22 cellular contexts compared by ENCODE assay signal in the genomic region with DNA sequence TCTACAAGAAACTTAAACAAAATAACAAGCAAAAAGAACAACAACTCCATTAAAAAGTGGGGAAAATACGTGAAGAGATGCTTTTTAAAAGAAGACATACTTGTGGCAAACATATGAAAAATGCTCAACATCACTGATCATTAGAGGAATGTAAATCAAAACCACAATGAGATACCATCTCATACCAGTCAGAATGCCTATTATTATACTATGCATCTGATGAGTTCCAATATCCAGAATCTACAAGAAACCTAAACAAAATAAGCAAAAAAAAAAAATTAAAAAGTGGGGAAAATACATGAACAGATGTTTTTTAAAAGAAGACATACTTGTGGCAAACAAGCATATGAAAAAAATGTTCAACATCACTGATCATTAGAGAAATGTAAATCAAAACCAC. TPM values are rescaled to one million over a fixed set of nuclear protein-coding genes. Genes with fewer than 3 reads are reported as not detected.
DNase-seq lines count a peak whose midpoint lies in the region; TF ChIP-seq lines count a peak whose summit lies in the region.
"Had no signal": no experiment of that assay in that cellular context is flagged by ENCODE, and none has a peak within 500 bp of the region (broad histone marks: within the 10 kb centered on the region; RNA-seq: fewer than 3 reads in every experiment).

No MANE protein-coding gene starts in this region.

- no peaks in the 10 kb centered on the region for H3K9me3 ChIP-seq in CD4-positive, alpha-beta memory T cell (ENCODE audit: control insufficient read depth in 1 of 2, low read length in 2 of 2)
- H3K9me3 ChIP-seq: Caco-2, SJSA1 had no signal

- H3K36me3 ChIP-seq in CD4-positive, alpha-beta memory T cell (ENCODE audit: insufficient read depth, low read length) = no peaks in the 10 kb centered on the region
- H3K36me3 ChIP-seq: SJSA1 had no signal

- H3K27me3 Mint-ChIP-seq in CD4-positive, alpha-beta memory T cell = peaks cover 0 to 3% of the 10 kb centered on the region in 2 donors

- peak; percentile 19 for DNase-seq in EH (ENCODE audit: low read depth)
- DNase-seq in HCEC 1CT = peak; percentile 51
- DNase-seq in choroid plexus epithelial cell (ENCODE audit: low read depth) = peak; percentile 33
- peak; percentile 18 for DNase-seq in foreskin melanocyte
- DNase-seq in SHP77 treated with DMSO at 0.1 percent for 48 hours (lab: John Stamatoyannopoulos, UW) = no peak
- DNase-seq in CD4-positive, alpha-beta memory T cell = no peak
- no peak for DNase-seq in pons (ENCODE audit: low spot score)
- DNase-seq in NCI-H2081 treated with DMSO at 0.1 percent for 48 hours (lab: John Stamatoyannopoulos, UW) = no peak
- DNase-seq: ACHN; Caco-2; CD8-positive, alpha-beta T cell; DMS79; Kasumi-1; NCI-H1105; NCI-H146; NCI-H1930; NCI-H446; NCI-H524 treated with DMSO at 0.1 percent for 48 hours; NCI-H774 had no signal

- no peaks in the 10 kb centered on the region for H3K4me1 Mint-ChIP-seq in CD4-positive, alpha-beta memory T cell

- intact Hi-C loops in CD4-positive, alpha-beta memory T cell (cut with micrococcal nuclease) = no loop called here

- no peaks in the 10 kb centered on the region for H3K4me1 ChIP-seq in CD4-positive, alpha-beta memory T cell (ENCODE audit: insufficient read depth, low read length)
- H3K4me1 ChIP-seq: BLaER1 treated with 17β-estradiol and CSF1 and Interleukin-3, amounts not matched to agents 10 nM and 100 nM; SJSA1 had no signal

- no peak overlapping the region for H3K27ac Mint-ChIP-seq in CD4-positive, alpha-beta memory T cell
- H3K27ac Mint-ChIP-seq: CD8-positive, alpha-beta T cell had no signal

- H3K27me3 ChIP-seq in CD4-positive, alpha-beta memory T cell (ENCODE audit: insufficient read depth, low read length) = no peaks in the 10 kb centered on the region
- H3K27me3 ChIP-seq: BLaER1 treated with 17β-estradiol and CSF1 and Interleukin-3, amounts not matched to agents 10 nM and 100 nM; SJSA1 had no signal

- peaks cover 0 to 3% (median 0%) of the 10 kb centered on the region in 8 donors for H3K9me3 Mint-ChIP-seq in CD4-positive, alpha-beta memory T cell
- H3K9me3 Mint-ChIP-seq: CD8-positive, alpha-beta T cell had no signal

- no peak overlapping the region for H3K4me3 ChIP-seq in choroid plexus epithelial cell (ENCODE audit: low read depth, low read length)
- no peak overlapping the region for H3K4me3 ChIP-seq in CD4-positive, alpha-beta memory T cell (ENCODE audit: low read length in 2 of 2)
- H3K4me3 ChIP-seq: BLaER1 treated with 17β-estradiol and CSF1 and Interleukin-3, amounts not matched to agents 10 nM and 100 nM; K562; SJSA1 had no signal

- H3K27ac ChIP-seq in CD4-positive, alpha-beta memory T cell (ENCODE audit: low read depth, low read length) = no peak overlapping the region
- H3K27ac ChIP-seq: BLaER1 treated with 17β-estradiol and CSF1 and Interleukin-3, amounts not matched to agents 10 nM and 100 nM; SJSA1 had no signal

- no peak for TF ChIP-seq CTCF in choroid plexus epithelial cell (conservative IDR thresholded peaks at IDR 0.05; ENCODE audit: low read depth, low read length)

- POLR2A ChIA-PET in CD4-positive, alpha-beta memory T cell (lab: Charles Lee; ENCODE audit: partially characterized antibody) = no interaction called here

- no peaks in the 10 kb centered on the region for H3K36me3 Mint-ChIP-seq in CD4-positive, alpha-beta memory T cell
- H3K36me3 Mint-ChIP-seq: CD8-positive, alpha-beta T cell had no signal

- H3K4me3 Mint-ChIP-seq in CD4-positive, alpha-beta memory T cell = no peak overlapping the region
- H3K4me3 Mint-ChIP-seq: CD8-positive, alpha-beta T cell had no signal

- CTCF ChIA-PET in CD4-positive, alpha-beta memory T cell (lab: Charles Lee; ENCODE audit: partially characterized antibody) = interaction anchor here (0.9 kb wide), 1 partner anchor 252 kb away, joined by 3 read pairs; no protein-coding TSS in a partner anchor

RNA-seq across cellular contexts. Expression of a gene that starts 29.6 kb away (rescaled TPM):
- 1 to 10 TPM; 3.4 to 4.0 TPM for total RNA-seq in CD4-positive, alpha-beta memory T cell
- 10 to 100 TPM in 1 of 2 donors, 1 to 10 TPM in 1; 6.3 to 19.4 TPM for polyA plus RNA-seq in CD4-positive, alpha-beta memory T cell

Comparison
In these comparisons a context has a peak if more than half of its experiments do, and no peak if none do; other contexts are left out.
1. DNase-seq: peak in EH (single experiment), HCEC 1CT (single experiment), choroid plexus epithelial cell (single experiment) and foreskin melanocyte (single experiment); none in SHP77 treated with DMSO at 0.1 percent for 48 hours (single experiment), CD4-positive, alpha-beta memory T cell (0 of 5), pons (single experiment) and NCI-H2081 treated with DMSO at 0.1 percent for 48 hours (single experiment).